1 cellular context compared by ENCODE assay signal in genomic region chr19:58386166-58386575, GRCh38.
TF ChIP-seq lines count a peak whose summit lies in the region.

No MANE protein-coding gene starts in this region.

TF ChIP-seq in SK-N-SH, 30 proteins besides CTCF, POLR2A, EP300 and RAD21:
- TF ChIP-seq RCOR1 (IDR thresholded peaks at IDR 0.05; ENCODE audit: low read length), result no peak
- TF ChIP-seq POLR2AphosphoS5 (IDR thresholded peaks at IDR 0.05; ENCODE audit: low read depth, low read length), result no peak
- no peak for TF ChIP-seq SIN3A (IDR thresholded peaks at IDR 0.05; ENCODE audit: borderline replicate concordance, low read depth, low read length)
- no peak for TF ChIP-seq CHD2 (IDR thresholded peaks at IDR 0.05; ENCODE audit: low read length, partially characterized antibody)
- no peak for TF ChIP-seq EZH2phosphoT487 (IDR thresholded peaks at IDR 0.05; ENCODE audit: borderline replicate concordance, low read depth)
- no peak for TF ChIP-seq RFX5 (IDR thresholded peaks at IDR 0.05; ENCODE audit: low read length)
- no peak for TF ChIP-seq JUND (IDR thresholded peaks at IDR 0.05)
